8 cellular contexts compared by ENCODE assay signal in the genomic region with DNA sequence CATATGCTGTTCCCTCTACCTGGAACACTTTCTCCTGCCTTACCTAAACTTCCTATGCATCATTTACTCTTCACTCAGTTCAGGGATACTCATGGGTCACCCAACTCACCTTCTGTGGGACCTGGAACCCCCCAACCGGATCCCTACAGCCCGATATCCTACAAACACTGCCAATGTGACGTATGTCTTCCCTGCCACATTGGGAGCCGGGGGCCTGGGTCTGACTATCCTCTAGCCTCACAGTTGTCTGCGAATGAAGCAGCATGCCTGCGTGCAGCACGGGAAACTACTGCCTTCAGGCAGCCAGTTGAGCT. TPM values are rescaled to one million over a fixed set of nuclear protein-coding genes. Genes with fewer than 3 reads are reported as not detected.
DNase-seq lines count a peak whose midpoint lies in the region; ATAC-seq and TF ChIP-seq lines count a peak whose summit lies in the region.

No MANE protein-coding gene starts in this region.

- H3K4me3 ChIP-seq in cardiac muscle cell (peak overlapping the region; percentile 89), body of pancreas (peak overlapping the region; percentile 8 to 39), upper lobe of left lung (peak overlapping the region; percentile 56 to 86 (median 74))

- H3K9me3 ChIP-seq in cardiac muscle cell (ENCODE audit: low read depth) (no peaks in the 10 kb centered on the region), body of pancreas (no peaks in the 10 kb centered on the region), upper lobe of left lung (no peaks in the 10 kb centered on the region)

- DNase-seq in cardiac muscle cell (ENCODE audit: low read depth in 1 of 2, low spot score in 1 of 2) (no peak), Right ventricle myocardium superior (no peak), body of pancreas (no peak), memory B cell (ENCODE audit: low spot score in 2 of 2) (no peak), upper lobe of left lung (no peak), HUDEP-2 (lab: John Stamatoyannopoulos, UW; ENCODE audit: unreplicated experiment in 76 of 76) (no peak)
- DNase-seq in stimulated activated CD8-positive, alpha-beta memory T cell treated with anti-CD3 and anti-CD28 coated beads, Interleukin-4, amount 100 ng/mL, for 48 hours, result no peak

- H3K4me3 Mint-ChIP-seq in memory B cell, result peak overlapping the region; percentile 99

- TF ChIP-seq CTCF in cardiac muscle cell (IDR thresholded peaks at IDR 0.05; ENCODE audit: low read depth, low read length), result no peak
- no peak for TF ChIP-seq CTCF in body of pancreas (IDR thresholded peaks at IDR 0.05)
- no peak for TF ChIP-seq CTCF in upper lobe of left lung (IDR thresholded peaks at IDR 0.05)

- intact Hi-C loops in Right ventricle myocardium superior (cut with DNase I) (no loop called here), body of pancreas (cut with DNase I) (no loop called here)

- H3K36me3 Mint-ChIP-seq in memory B cell, result peaks cover 3% of the 10 kb centered on the region

- H3K27ac ChIP-seq in cardiac muscle cell (peak overlapping the region; percentile 75), body of pancreas (peak overlapping the region; percentile 79 to 94 (median 90)), upper lobe of left lung (peak overlapping the region; percentile 89 to 98 (median 92))

- no peaks in the 10 kb centered on the region for H3K27me3 Mint-ChIP-seq in memory B cell

- 6 to 19% methylated on average over 5 to 7 of the region's 7 CpGs for WGBS in body of pancreas, 2 donors
- WGBS in upper lobe of left lung, 2 donors, result 8 to 21% methylated on average over 4 to 5 of the region's 7 CpGs

- H3K27me3 ChIP-seq in cardiac muscle cell (peaks cover 4% of the 10 kb centered on the region), body of pancreas (no peaks in the 10 kb centered on the region), upper lobe of left lung (no peaks in the 10 kb centered on the region)

- peaks cover 29% of the 10 kb centered on the region for H3K4me1 Mint-ChIP-seq in memory B cell

- no peak for TF ChIP-seq EP300 in upper lobe of left lung (IDR thresholded peaks at IDR 0.05)

- no peak for ATAC-seq in Right ventricle myocardium superior (ENCODE audit: poor library complexity)
- no peak for ATAC-seq in body of pancreas
- ATAC-seq in memory B cell (ENCODE audit: low read depth), result no peak
- no peak for ATAC-seq in upper lobe of left lung (ENCODE audit: low FRiP score in 2 of 2)
- no peak for ATAC-seq in HG03520 (IDR thresholded peaks at IDR 0.05; ENCODE audit: unreplicated experiment)

- H3K36me3 ChIP-seq in cardiac muscle cell, result peaks cover 9% of the 10 kb centered on the region
- H3K36me3 ChIP-seq in body of pancreas (replicated peaks in 1 of 2; ENCODE audit: insufficient read depth in 1 of 2, low read depth in 2 of 2), result peaks cover 12 to 14% of the 10 kb centered on the region in 2 donors
- H3K36me3 ChIP-seq in upper lobe of left lung, result peaks cover 20 to 42% (median 36%) of the 10 kb centered on the region in 4 donors

- H3K4me1 ChIP-seq in cardiac muscle cell (ENCODE audit: low read depth), result peaks cover 11% of the 10 kb centered on the region
- peaks cover 53% of the 10 kb centered on the region for H3K4me1 ChIP-seq in body of pancreas
- peaks cover 33 to 69% (median 37%) of the 10 kb centered on the region in 4 donors for H3K4me1 ChIP-seq in upper lobe of left lung

- H3K27ac Mint-ChIP-seq in memory B cell, result peak overlapping the region; percentile 94

- TF ChIP-seq POLR2A in body of pancreas (IDR thresholded peaks at IDR 0.05), result no peak
- no peak for TF ChIP-seq POLR2A in upper lobe of left lung (IDR thresholded peaks at IDR 0.05)

- H3K9me3 Mint-ChIP-seq in memory B cell, result no peaks in the 10 kb centered on the region

RNA-seq across cellular contexts. Expression of gene NPRL2, which starts 0.4 kb away (rescaled TPM):
- total RNA-seq in cardiac muscle cell (33.2 and 34.6 TPM in 2 replicates), Right ventricle myocardium superior (14.8 TPM), body of pancreas (10 to 100 TPM; 27.0 to 30.9 TPM), upper lobe of left lung (10 to 100 TPM; 15.0 to 41.9 (median 17.3) TPM)
- 51.9 and 64.4 TPM in 2 replicates for polyA plus RNA-seq in cardiac muscle cell

RNA-seq across cellular contexts. Expression of gene CYB561D2, which starts 0.5 kb away (rescaled TPM):
- total RNA-seq in cardiac muscle cell (10.7 and 26.4 TPM in 2 replicates), Right ventricle myocardium superior (5.6 TPM), body of pancreas (10 to 100 TPM; 11.4 to 29.0 TPM), upper lobe of left lung (10 to 100 TPM; 13.2 to 35.4 (median 26.8) TPM)
- 15.7 and 23.8 TPM in 2 replicates for polyA plus RNA-seq in cardiac muscle cell

RNA-seq across cellular contexts. Expression of gene ZMYND10, which starts 4.6 kb away (rescaled TPM):
- 0.56 and 2.8 TPM in 2 replicates for total RNA-seq in cardiac muscle cell
- polyA plus RNA-seq in cardiac muscle cell, result 1.3 and 1.8 TPM in 2 replicates
- not detected for total RNA-seq in Right ventricle myocardium superior
- 1 to 10 TPM; 1.3 to 2.3 TPM for total RNA-seq in body of pancreas
- total RNA-seq in upper lobe of left lung, result 10 to 100 TPM in 5 of 6 donors, 1 to 10 TPM in 1; 3.1 to 98.7 (median 31.5) TPM

RNA-seq across cellular contexts. Expression of gene TMEM115, which starts 9.2 kb away (rescaled TPM):
- total RNA-seq in cardiac muscle cell (67.0 and 67.9 TPM in 2 replicates), Right ventricle myocardium superior (24.9 TPM), body of pancreas (10 to 100 TPM; 39.4 to 54.1 TPM), upper lobe of left lung (10 to 100 TPM; 39.8 to 68.1 (median 46.5) TPM)
- polyA plus RNA-seq in cardiac muscle cell, result 48.2 and 57.9 TPM in 2 replicates

RNA-seq across cellular contexts. Expression of gene RASSF1, which starts 9.5 kb away (rescaled TPM):
- total RNA-seq in cardiac muscle cell, result 13.0 and 23.1 TPM in 2 replicates
- polyA plus RNA-seq in cardiac muscle cell, result 23.8 and 33.5 TPM in 2 replicates
- total RNA-seq in Right ventricle myocardium superior, result 14.1 TPM
- total RNA-seq in body of pancreas, result 10 to 100 TPM; 26.7 to 30.0 TPM
- total RNA-seq in upper lobe of left lung, result 10 to 100 TPM; 42.7 to 78.9 (median 47.7) TPM

Comparison
In these comparisons a context has a peak if more than half of its experiments do, and no peak if none do; other contexts are left out.
1. H3K4me3 ChIP-seq: peak in every context shown above with its lines; median percentile 89 in cardiac muscle cell; 74 in upper lobe of left lung; 24 in body of pancreas.